In genomic region chr3:124565551-124565950, GRCh38 we compare ENCODE assay signal across 14 cellular contexts.
DNase-seq lines count a peak whose midpoint lies in the region; ATAC-seq, FAIRE-seq and TF ChIP-seq lines count a peak whose summit lies in the region.
"Had no signal": no experiment of that assay in that cellular context is flagged by ENCODE, and none has a peak within 500 bp of the region (broad histone marks: within the 10 kb centered on the region; RNA-seq: fewer than 3 reads in every experiment).

No MANE protein-coding gene starts in this region.

- FAIRE-seq in A549 (lab: Jason Lieb, UNC), result no peak

- H2BK15ac ChIP-seq in neuronal stem cell (ENCODE audit: low read length), result no peak overlapping the region

- no peaks in the 10 kb centered on the region for H3K9me2 ChIP-seq in GM23338 (ENCODE audit: insufficient read depth)
- H3K9me2 ChIP-seq: SK-N-SH had no signal

- H2AFZ ChIP-seq in GM23338, result peak overlapping the region; percentile 92
- peak overlapping the region; percentile 25 for H2AFZ ChIP-seq in neuronal stem cell (ENCODE audit: low read length)

- H3K79me1 ChIP-seq in neuronal stem cell (ENCODE audit: low read depth, low read length), result no peaks in the 10 kb centered on the region

- H3K14ac ChIP-seq in neuronal stem cell (ENCODE audit: low read length), result no peak overlapping the region

- TF ChIP-seq CTCF in A549 (IDR thresholded peaks at IDR 0.05), result no peak
- no peak for TF ChIP-seq CTCF in GM23338 (conservative IDR thresholded peaks at IDR 0.05; ENCODE audit: low read depth in 2 of 2)
- TF ChIP-seq CTCF in body of pancreas (IDR thresholded peaks at IDR 0.05), result no peak

- H3K27ac Mint-ChIP-seq in GM23338, result no peak overlapping the region
- peak overlapping the region in 1 of 6 donors; percentile 50 for H3K27ac Mint-ChIP-seq in immature natural killer cell
- H3K27ac Mint-ChIP-seq: CD4-positive, alpha-beta memory T cell had no signal

- H3K27ac ChIP-seq in A549 (no peak overlapping the region), GM23338 (ENCODE audit: low read depth) (no peak overlapping the region), body of pancreas (no peak overlapping the region), neuronal stem cell (replicated peaks; ENCODE audit: low read length) (no peak overlapping the region)
- H3K27ac ChIP-seq: BLaER1 treated with 17β-estradiol and CSF1 and Interleukin-3, amounts not matched to agents 10 nM and 100 nM had no signal

- H4K8ac ChIP-seq in neuronal stem cell (ENCODE audit: low read depth, low read length), result no peak overlapping the region

- H3K4me1 Mint-ChIP-seq in GM23338 (peaks cover 8% of the 10 kb centered on the region; the same call in 2 of the 3 replicates), immature natural killer cell (peaks cover 0 to 7% of the 10 kb centered on the region in 2 donors)

- H3K36me3 Mint-ChIP-seq in GM23338 (ENCODE audit: low read depth) (no peaks in the 10 kb centered on the region), immature natural killer cell (no peaks in the 10 kb centered on the region)
- H3K36me3 Mint-ChIP-seq: CD4-positive, alpha-beta memory T cell had no signal

- no peaks in the 10 kb centered on the region for H3F3A ChIP-seq in GM23338 (replicated peaks; ENCODE audit: low read depth)

- no peaks in the 10 kb centered on the region for H3K9me3 ChIP-seq in A549
- no peaks in the 10 kb centered on the region for H3K9me3 ChIP-seq in body of pancreas
- no peaks in the 10 kb centered on the region for H3K9me3 ChIP-seq in neuronal stem cell (replicated peaks in 1 of 2; ENCODE audit: control insufficient read depth in 2 of 2, insufficient read depth in 1 of 2, low read depth in 1 of 2, low read length in 2 of 2)
- H3K9me3 ChIP-seq: BLaER1 treated with 17β-estradiol and CSF1 and Interleukin-3, amounts not matched to agents 10 nM and 100 nM; MG63; SK-N-SH had no signal

- H3K18ac ChIP-seq in neuronal stem cell (ENCODE audit: low read length), result no peak overlapping the region

- H3K36me3 ChIP-seq in GM23338 (ENCODE audit: insufficient read depth) (no peaks in the 10 kb centered on the region), body of pancreas (replicated peaks in 1 of 2; ENCODE audit: insufficient read depth in 1 of 2, low read depth in 2 of 2) (no peaks in the 10 kb centered on the region), neuronal stem cell (replicated peaks in 1 of 2; ENCODE audit: control insufficient read depth in 2 of 2, insufficient read depth in 2 of 2, low read length in 2 of 2) (no peaks in the 10 kb centered on the region)
- H3K36me3 ChIP-seq: BLaER1 treated with 17β-estradiol and CSF1 and Interleukin-3, amounts not matched to agents 10 nM and 100 nM; MG63 had no signal

- peaks cover 5% of the 10 kb centered on the region; the same call in 1 of the 3 replicates for H3K4me1 ChIP-seq in A549
- H3K4me1 ChIP-seq in GM23338 (ENCODE audit: insufficient read depth), result no peaks in the 10 kb centered on the region
- H3K4me1 ChIP-seq in body of pancreas, result peaks cover 26% of the 10 kb centered on the region
- H3K4me1 ChIP-seq in neuronal stem cell (ENCODE audit: control insufficient read depth in 2 of 2, insufficient read depth in 1 of 2, low read depth in 1 of 2, low read length in 2 of 2), result peaks cover 0 to 1% of the 10 kb centered on the region in 2 donors
- H3K4me1 ChIP-seq: BLaER1 treated with 17β-estradiol and CSF1 and Interleukin-3, amounts not matched to agents 10 nM and 100 nM had no signal

- no peaks in the 10 kb centered on the region for H3K27me3 ChIP-seq in GM23338 (ENCODE audit: insufficient read depth)
- H3K27me3 ChIP-seq in body of pancreas, result no peaks in the 10 kb centered on the region
- H3K27me3 ChIP-seq in neuronal stem cell (ENCODE audit: control insufficient read depth in 3 of 3, insufficient read depth in 3 of 3, low read depth in 1 of 3, low read length in 3 of 3), result no peaks in the 10 kb centered on the region
- H3K27me3 ChIP-seq: BLaER1 treated with 17β-estradiol and CSF1 and Interleukin-3, amounts not matched to agents 10 nM and 100 nM had no signal

- TF ChIP-seq POLR2A in A549 (IDR thresholded peaks at IDR 0.05; ENCODE audit: low read length), result no peak
- no peak for TF ChIP-seq POLR2A in body of pancreas (IDR thresholded peaks at IDR 0.05)

- no peak for TF ChIP-seq RAD21 in A549 (conservative IDR thresholded peaks at IDR 0.05 in 1 of 2, IDR thresholded peaks at IDR 0.05 in 1 of 2)

- no peak for DNase-seq in A549 (ENCODE audit: low read depth in 1 of 2, low spot score in 1 of 2)
- no peak for DNase-seq in GM23338 (ENCODE audit: low spot score)
- DNase-seq in body of pancreas, result peak in 3 of 4 donors; percentile 29 to 49 (median 37)
- DNase-seq in neuronal stem cell (ENCODE audit: low spot score), result no peak
- no peak for DNase-seq in NCI-H1092 (lab: John Stamatoyannopoulos, UW)
- no peak for DNase-seq in NK-92 treated with Interleukin-12 subunit alpha and Interleukin-12 subunit beta, amount 100 ng/mL, for 24 hours (lab: John Stamatoyannopoulos, UW)
- DNase-seq in NCI-H69 (lab: John Stamatoyannopoulos, UW), result no peak
- no peak for DNase-seq in immature natural killer cell
- DNase-seq: GF-D8, SIG-M5 had no signal

- H2AK5ac ChIP-seq in neuronal stem cell (ENCODE audit: low read depth, low read length), result no peak overlapping the region

- H3K4ac ChIP-seq in neuronal stem cell (ENCODE audit: low read length), result no peak overlapping the region

- H3K4me3 ChIP-seq in A549, result no peak overlapping the region
- no peak overlapping the region for H3K4me3 ChIP-seq in GM23338
- no peak overlapping the region for H3K4me3 ChIP-seq in body of pancreas
- H3K4me3 ChIP-seq in neuronal stem cell (ENCODE audit: low read length in 2 of 2), result no peak overlapping the region
- H3K4me3 ChIP-seq: BLaER1 treated with 17β-estradiol and CSF1 and Interleukin-3, amounts not matched to agents 10 nM and 100 nM; MG63 had no signal

- intact Hi-C loops in body of pancreas (cut with DNase I), result loop anchor here (5.0 kb wide), 1 partner anchor 122 kb away; no protein-coding TSS in a partner anchor

- no peaks in the 10 kb centered on the region for H4K20me1 ChIP-seq in GM23338 (replicated peaks; ENCODE audit: insufficient read depth)

- CTCF ChIA-PET in A549 (lab: Yijun Ruan, JAX), result interaction anchor here (0.6 to 10.4 kb wide), 51 partner anchors 8 to 473 kb away, joined by 3 to 348 read pairs (median 4); partner anchors contain the start of gene UMPS

- no peaks in the 10 kb centered on the region for H3K79me2 ChIP-seq in GM23338 (replicated peaks; ENCODE audit: insufficient read depth)

- no peak overlapping the region for H2BK5ac ChIP-seq in neuronal stem cell (ENCODE audit: low read length)

- H3K23ac ChIP-seq in neuronal stem cell (ENCODE audit: low read depth, low read length, poor library complexity), result no peak overlapping the region

- no peak for ATAC-seq in A549
- no peak for ATAC-seq in GM23338
- ATAC-seq in body of pancreas, result no peak

- 32% methylated on average over 6 of the region's 6 CpGs for WGBS in A549 (ENCODE audit: missing lambda C conversion rate)
- WGBS in body of pancreas, 2 donors, result 30 to 40% methylated on average over 6 of the region's 6 CpGs
- WGBS in neuronal stem cell (ENCODE audit: extremely low coverage in 2 of 2, insufficient read length in 2 of 2, insufficient replicate concordance in 1 of 2), 2 donors, result no CpG with 5 or more reads among the region's 6 CpGs

- no peak overlapping the region for H2BK120ac ChIP-seq in neuronal stem cell (ENCODE audit: low read depth, low read length)

- peak overlapping the region; percentile 70 for H3K4me2 ChIP-seq in A549
- no peak overlapping the region for H3K4me2 ChIP-seq in GM23338
- H3K4me2 ChIP-seq in neuronal stem cell (ENCODE audit: insufficient read depth, low read length, poor library complexity, severe bottlenecking), result no peak overlapping the region
- H3K4me2 ChIP-seq: BLaER1 treated with 17β-estradiol and CSF1 and Interleukin-3, amounts not matched to agents 10 nM and 100 nM; SK-N-SH had no signal

- H3K27me3 Mint-ChIP-seq in GM23338 (ENCODE audit: insufficient read depth, low read depth, poor library complexity), result peaks cover 2% of the 10 kb centered on the region
- H3K27me3 Mint-ChIP-seq in immature natural killer cell (ENCODE audit: low read depth in 3 of 3), result peaks cover 3 to 10% (median 6%) of the 10 kb centered on the region in 3 donors

- no peak overlapping the region for H4K91ac ChIP-seq in neuronal stem cell (ENCODE audit: low read depth, low read length, poor library complexity)

- H2BK12ac ChIP-seq in neuronal stem cell (ENCODE audit: low read length), result no peak overlapping the region

- H3K4me3 Mint-ChIP-seq in GM23338 (no peak overlapping the region), immature natural killer cell (no peak overlapping the region)
- H3K4me3 Mint-ChIP-seq: CD4-positive, alpha-beta memory T cell had no signal

- no peaks in the 10 kb centered on the region for H3K9me3 Mint-ChIP-seq in GM23338
- H3K9me3 Mint-ChIP-seq in immature natural killer cell, result no peaks in the 10 kb centered on the region

- H3K9ac ChIP-seq in neuronal stem cell (ENCODE audit: low read depth, low read length, poor library complexity), result no peak overlapping the region
- H3K9ac ChIP-seq: BLaER1 treated with 17β-estradiol and CSF1 and Interleukin-3, amounts not matched to agents 10 nM and 100 nM; SK-N-SH had no signal

- POLR2A ChIA-PET in A549 (lab: Yijun Ruan, JAX), result no interaction called here

- TF ChIP-seq EP300 in A549 (IDR thresholded peaks at IDR 0.05), result no peak

TF ChIP-seq in A549, 52 proteins besides CTCF, POLR2A, EP300 and RAD21 (continues in another document):
- TF ChIP-seq CHD4 (IDR thresholded peaks at IDR 0.05; ENCODE audit: borderline replicate concordance), result no peak
- TF ChIP-seq KDM1A (IDR thresholded peaks at IDR 0.05; ENCODE audit: low read depth), result no peak
- no peak for TF ChIP-seq EHF (CRISPR knock-in tag; IDR thresholded peaks at IDR 0.05)
- TF ChIP-seq ZC3H11A (IDR thresholded peaks at IDR 0.05), result no peak
- TF ChIP-seq ZFP36 (IDR thresholded peaks at IDR 0.05; ENCODE audit: borderline replicate concordance, partially characterized antibody), result no peak

TF ChIP-seq in GM23338, 12 proteins besides CTCF, POLR2A, EP300 and RAD21 (continues in another document):
- TF ChIP-seq ZNF114 (CRISPR knock-in tag; IDR thresholded peaks at IDR 0.05) (no peak), STAT1 (IDR thresholded peaks at IDR 0.05; ENCODE audit: unreplicated experiment) (no peak)
- TF ChIP-seq, protein P1, sequence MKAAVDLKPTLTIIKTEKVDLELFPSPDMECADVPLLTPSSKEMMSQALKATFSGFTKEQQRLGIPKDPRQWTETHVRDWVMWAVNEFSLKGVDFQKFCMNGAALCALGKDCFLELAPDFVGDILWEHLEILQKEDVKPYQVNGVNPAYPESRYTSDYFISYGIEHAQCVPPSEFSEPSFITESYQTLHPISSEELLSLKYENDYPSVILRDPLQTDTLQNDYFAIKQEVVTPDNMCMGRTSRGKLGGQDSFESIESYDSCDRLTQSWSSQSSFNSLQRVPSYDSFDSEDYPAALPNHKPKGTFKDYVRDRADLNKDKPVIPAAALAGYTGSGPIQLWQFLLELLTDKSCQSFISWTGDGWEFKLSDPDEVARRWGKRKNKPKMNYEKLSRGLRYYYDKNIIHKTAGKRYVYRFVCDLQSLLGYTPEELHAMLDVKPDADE (IDR thresholded peaks at IDR 0.05), result no peak

Comparison
In these comparisons a context has a peak if more than half of its experiments do, and no peak if none do; other contexts are left out.
1. DNase-seq: peak in body of pancreas (3 of 4); none in A549 (0 of 2), GM23338 (single experiment), neuronal stem cell (single experiment), NCI-H1092 (single experiment), NK-92 treated with Interleukin-12 subunit alpha and Interleukin-12 subunit beta, amount 100 ng/mL, for 24 hours (single experiment), NCI-H69 (single experiment) and immature natural killer cell (0 of 3).